ENCODE assay signal across 12 cellular contexts in the genomic region with DNA sequence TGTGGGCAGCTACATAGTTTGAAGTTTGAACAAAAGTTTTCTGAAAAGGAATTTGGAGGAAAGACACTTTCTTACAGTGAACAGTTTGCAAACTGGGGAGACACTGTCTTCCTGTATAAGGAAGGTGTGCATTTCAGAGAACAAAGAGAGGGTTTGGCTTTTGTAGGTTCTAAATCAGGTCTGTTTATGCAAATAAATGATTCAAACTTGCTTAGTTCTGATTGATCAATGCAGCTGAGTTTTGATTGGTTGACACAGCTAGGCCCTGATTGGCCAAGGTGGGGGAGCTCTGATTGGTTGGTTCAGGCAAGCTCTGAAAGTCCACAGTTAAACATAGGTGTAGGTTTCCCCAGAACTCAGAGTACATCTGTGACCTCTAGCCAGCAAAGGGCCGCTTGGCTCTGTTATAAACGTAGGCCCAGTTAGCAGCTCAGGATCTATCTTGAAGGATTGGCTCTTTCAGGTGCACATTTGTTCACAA.
DNase-seq lines count a peak whose midpoint lies in the region; ATAC-seq, FAIRE-seq and TF ChIP-seq lines count a peak whose summit lies in the region.
"Had no signal": no experiment of that assay in that cellular context is flagged by ENCODE, and none has a peak within 500 bp of the region (broad histone marks: within the 10 kb centered on the region; RNA-seq: fewer than 3 reads in every experiment).

No MANE protein-coding gene starts in this region.

- H3K36me3 Mint-ChIP-seq in MCF 10A (ENCODE audit: insufficient read depth, unreplicated experiment): no peaks in the 10 kb centered on the region

- H3K4me1 ChIP-seq in HepG2 (ENCODE audit: insufficient read depth, low read length) (peaks cover 52% of the 10 kb centered on the region), right lobe of liver (peaks cover 0 to 27% (median 8%) of the 10 kb centered on the region in 4 donors), OCI-LY3 (ENCODE audit: low read length) (peaks cover 64% of the 10 kb centered on the region), SK-N-SH (ENCODE audit: control insufficient read depth in 1 of 2, insufficient read depth in 2 of 2, low read depth in 1 of 2, low read length in 1 of 2) (no peaks in the 10 kb centered on the region)

- H3K9me2 ChIP-seq in SK-N-SH: no peaks in the 10 kb centered on the region

- H3K79me2 ChIP-seq in HepG2 (ENCODE audit: insufficient read depth, low read length) (no peaks in the 10 kb centered on the region), OCI-LY3 (ENCODE audit: low read length) (peaks cover 6% of the 10 kb centered on the region; the same call in 1 of the 2 replicates), SK-N-SH (ENCODE audit: insufficient read depth) (no peaks in the 10 kb centered on the region)

- intact Hi-C loops in HepG2 (cut with micrococcal nuclease; ENCODE audit: unreplicated experiment) (no loop called here), right lobe of liver (cut with DNase I) (no loop called here), MCF 10A (cut with micrococcal nuclease) (no loop called here)

- no peak overlapping the region for H3K27ac ChIP-seq in HepG2 (ENCODE audit: extremely low read length, insufficient read depth, low read length)
- no peak overlapping the region for H3K27ac ChIP-seq in right lobe of liver
- H3K27ac ChIP-seq in OCI-LY3 (ENCODE audit: low read length): peak overlapping the region; percentile 100
- no peak overlapping the region for H3K27ac ChIP-seq in SK-N-SH (ENCODE audit: low read depth in 2 of 2, low read length in 1 of 2)
- H3K27ac ChIP-seq: BLaER1, VCaP had no signal

- CTCF ChIA-PET in HepG2 (lab: Yijun Ruan, JAX; ENCODE audit: low intra/inter-chr PET ratio, low total read pairs) (no interaction called here), MCF 10A (lab: Yijun Ruan, JAX) (interaction anchor here (0.7 to 4.4 kb wide), 3 partner anchors 12 to 609 kb away, joined by 3 to 34 read pairs (median 4); no protein-coding TSS in a partner anchor), SK-N-SH (lab: Yijun Ruan, JAX) (interaction anchor here (1.2 to 4.2 kb wide), 2 partner anchors 16 to 21 kb away, joined by 3 to 20 read pairs; no protein-coding TSS in a partner anchor)

- POLR2A ChIA-PET in HepG2 (lab: Yijun Ruan, JAX): interaction anchor here (0.9 to 1.2 kb wide), 3 partner anchors 68 to 369 kb away, joined by 3 to 4 read pairs (median 4); a partner anchor contains a TSS
- POLR2A ChIA-PET in MCF 10A (lab: Yijun Ruan, JAX): interaction anchor here (0.6 to 1.6 kb wide), 6 partner anchors 103 to 1273 kb away, joined by 3 to 5 read pairs (median 3); no protein-coding TSS in a partner anchor
- POLR2A ChIA-PET in SK-N-SH (lab: Yijun Ruan, JAX): no interaction called here

- DNase-seq in HepG2 (ENCODE audit: low spot score): peak; percentile 28
- DNase-seq in right lobe of liver: no peak
- DNase-seq in stimulated activated naive CD8-positive, alpha-beta T cell treated with anti-CD3 and anti-CD28 coated beads, Interleukin-15, amount 100 ng/mL, for 72 hours: peak; percentile 39 to 44
- no peak for DNase-seq in MCF 10A (ENCODE audit: unreplicated experiment)
- no peak for DNase-seq in SK-N-SH
- no peak for DNase-seq in KG1 (lab: John Stamatoyannopoulos, UW)
- DNase-seq: mesendoderm had no signal

- ATAC-seq in HepG2: peak; percentile 74
- no peak for ATAC-seq in right lobe of liver
- ATAC-seq in HG02642 (IDR thresholded peaks at IDR 0.05; ENCODE audit: poor library complexity, unreplicated experiment): peak; percentile 35
- ATAC-seq in stimulated activated naive CD8-positive, alpha-beta T cell treated with anti-CD3 and anti-CD28 coated beads, Interleukin-15, amount 100 ng/mL, for 72 hours: no peak

- no peak overlapping the region for H3K9ac ChIP-seq in HepG2 (ENCODE audit: insufficient read depth, low read depth, low read length)
- peak overlapping the region; percentile 88 for H3K9ac ChIP-seq in OCI-LY3 (ENCODE audit: low read length)
- no peak overlapping the region for H3K9ac ChIP-seq in SK-N-SH
- H3K9ac ChIP-seq: BLaER1 had no signal

- H3K4me2 ChIP-seq in HepG2 (ENCODE audit: low read depth, low read length): peak overlapping the region; percentile 29
- H3K4me2 ChIP-seq in OCI-LY3 (ENCODE audit: low read length): peak overlapping the region; percentile 72
- H3K4me2 ChIP-seq in SK-N-SH: no peak overlapping the region

- in situ Hi-C loops in HepG2 (cut with HindIII; ENCODE audit: extremely low pct_ligation_motif_present, low pct_unique_long_range_greater_than_20kb): no loop called here

- TF ChIP-seq EP300 in HepG2 (IDR thresholded peaks at IDR 0.05; ENCODE audit: low read depth in 2 of 2, low read length in 2 of 2) (no peak), HepG2 (CRISPR knock-in tag; IDR thresholded peaks at IDR 0.05; ENCODE audit: borderline replicate concordance) (no peak), SK-N-SH (IDR thresholded peaks at IDR 0.05; ENCODE audit: borderline replicate concordance in 1 of 2, low read depth in 1 of 2, low read length in 1 of 2) (no peak)

- H3K27ac Mint-ChIP-seq in stimulated activated naive CD8-positive, alpha-beta T cell treated with anti-CD3 and anti-CD28 coated beads, Interleukin-15, amount 100 ng/mL, for 72 hours: peak overlapping the region; percentile 91 to 95
- H3K27ac Mint-ChIP-seq in MCF 10A (ENCODE audit: low read depth, unreplicated experiment): no peak overlapping the region

- H4K20me1 ChIP-seq in HepG2 (ENCODE audit: insufficient read depth, low read length): no peaks in the 10 kb centered on the region
- no peaks in the 10 kb centered on the region for H4K20me1 ChIP-seq in OCI-LY3 (ENCODE audit: insufficient read depth, low read length)
- H4K20me1 ChIP-seq in SK-N-SH (ENCODE audit: insufficient read depth): no peaks in the 10 kb centered on the region
- H4K20me1 ChIP-seq: BLaER1 had no signal

- H3K4me3 ChIP-seq in HepG2 (replicated peaks in 1 of 3; ENCODE audit: insufficient read depth in 1 of 3, low read depth in 2 of 3, low read length in 3 of 3) (no peak overlapping the region), right lobe of liver (no peak overlapping the region), OCI-LY3 (ENCODE audit: low read length) (peak overlapping the region; percentile 56), SK-N-SH (ENCODE audit: low read depth in 2 of 2, low read length in 1 of 2) (no peak overlapping the region)
- H3K4me3 ChIP-seq: BLaER1 had no signal

- WGBS in HepG2 (ENCODE audit: low lambda C conversion rate): no CpG with 5 or more reads among the region's 2 CpGs
- whole genome bisulfite sequencing in right lobe of liver (ENCODE audit: insufficient coverage, low coverage, low lambda C conversion rate, missing lambda C conversion rate): 100% methylated on average over 2 of the region's 2 CpGs
- WGBS in SK-N-SH (ENCODE audit: low lambda C conversion rate): no CpG with 5 or more reads among the region's 2 CpGs

- no peak for FAIRE-seq in HepG2 (lab: Jason Lieb, UNC)
- FAIRE-seq: endometrium had no signal

- no peaks in the 10 kb centered on the region for H3F3A ChIP-seq in SK-N-SH (replicated peaks; ENCODE audit: insufficient read depth)

- no TSS peak for BruUV-seq in HepG2 (replicated peaks; lab: Mats Ljungman, UMichigan)
- BruUV-seq in MCF 10A (replicated peaks; lab: Mats Ljungman, UMichigan): no TSS peak

- H3K4me3 Mint-ChIP-seq in stimulated activated naive CD8-positive, alpha-beta T cell treated with anti-CD3 and anti-CD28 coated beads, Interleukin-15, amount 100 ng/mL, for 72 hours: peak overlapping the region; percentile 77 to 80
- no peak overlapping the region for H3K4me3 Mint-ChIP-seq in MCF 10A (ENCODE audit: unreplicated experiment)

- H3K9me3 ChIP-seq in HepG2 (ENCODE audit: low read length) (peaks cover 20% of the 10 kb centered on the region; the same call in 1 of the 2 replicates), right lobe of liver (no peaks in the 10 kb centered on the region), OCI-LY3 (ENCODE audit: insufficient read depth, low read length) (no peaks in the 10 kb centered on the region), SK-N-SH (no peaks in the 10 kb centered on the region)

- H3K27me3 Mint-ChIP-seq in stimulated activated naive CD8-positive, alpha-beta T cell treated with anti-CD3 and anti-CD28 coated beads, Interleukin-15, amount 100 ng/mL, for 72 hours: no peaks in the 10 kb centered on the region
- H3K27me3 Mint-ChIP-seq in MCF 10A (ENCODE audit: insufficient read depth, unreplicated experiment): no peaks in the 10 kb centered on the region

- H3K27me3 ChIP-seq in HepG2 (ENCODE audit: control insufficient read depth in 1 of 2, insufficient read depth in 2 of 2, low read length in 2 of 2): no peaks in the 10 kb centered on the region
- no peaks in the 10 kb centered on the region for H3K27me3 ChIP-seq in right lobe of liver
- H3K27me3 ChIP-seq in OCI-LY3 (ENCODE audit: low read depth, low read length): no peaks in the 10 kb centered on the region
- H3K27me3 ChIP-seq in SK-N-SH (ENCODE audit: insufficient read depth): no peaks in the 10 kb centered on the region
- H3K27me3 ChIP-seq: BLaER1 had no signal

- H2AFZ ChIP-seq in HepG2 (ENCODE audit: low read length) (no peak overlapping the region), OCI-LY3 (ENCODE audit: low read depth, low read length) (no peak overlapping the region), SK-N-SH (ENCODE audit: low read depth) (no peak overlapping the region)

- no peak for TF ChIP-seq CTCF in HepG2 (CRISPR knock-in tag; IDR thresholded peaks at IDR 0.05)
- TF ChIP-seq CTCF in right lobe of liver (IDR thresholded peaks at IDR 0.05): no peak
- no peak for TF ChIP-seq CTCF in OCI-LY3 (IDR thresholded peaks at IDR 0.05; ENCODE audit: low read depth, low read length)
- TF ChIP-seq CTCF in MCF 10A (IDR thresholded peaks at IDR 0.05; ENCODE audit: unreplicated experiment): no peak
- no peak for TF ChIP-seq CTCF in SK-N-SH (IDR thresholded peaks at IDR 0.05)

- no peaks in the 10 kb centered on the region for H3K36me3 ChIP-seq in HepG2 (replicated peaks in 1 of 2; ENCODE audit: control insufficient read depth in 1 of 2, insufficient read depth in 2 of 2, low read length in 2 of 2)
- no peaks in the 10 kb centered on the region for H3K36me3 ChIP-seq in right lobe of liver
- H3K36me3 ChIP-seq in OCI-LY3 (replicated peaks; ENCODE audit: low read depth, low read length): no peaks in the 10 kb centered on the region
- H3K36me3 ChIP-seq in SK-N-SH (replicated peaks in 1 of 2; ENCODE audit: control insufficient read depth in 1 of 2, insufficient read depth in 2 of 2, low read length in 1 of 2): no peaks in the 10 kb centered on the region
- H3K36me3 ChIP-seq: BLaER1 had no signal

- TF ChIP-seq RAD21 in HepG2 (CRISPR knock-in tag; IDR thresholded peaks at IDR 0.05): no peak
- no peak for TF ChIP-seq RAD21 in SK-N-SH (IDR thresholded peaks at IDR 0.05; ENCODE audit: low read length)

- H3K4me1 Mint-ChIP-seq in stimulated activated naive CD8-positive, alpha-beta T cell treated with anti-CD3 and anti-CD28 coated beads, Interleukin-15, amount 100 ng/mL, for 72 hours: peaks cover 89% of the 10 kb centered on the region
- no peaks in the 10 kb centered on the region for H3K4me1 Mint-ChIP-seq in MCF 10A (ENCODE audit: insufficient read depth, unreplicated experiment)

- TF ChIP-seq POLR2A in HepG2 (IDR thresholded peaks at IDR 0.05; ENCODE audit: insufficient read depth in 1 of 2, low read depth in 2 of 2, low read length in 2 of 2) (peak in 1 of 2 experiments; percentile 52; a peak in 1 of 4 replicates), right lobe of liver (IDR thresholded peaks at IDR 0.05) (no peak)

- peaks cover 21 to 22% of the 10 kb centered on the region in 2 donors for H3K9me3 Mint-ChIP-seq in stimulated activated naive CD8-positive, alpha-beta T cell treated with anti-CD3 and anti-CD28 coated beads, Interleukin-15, amount 100 ng/mL, for 72 hours
- peaks cover 10% of the 10 kb centered on the region for H3K9me3 Mint-ChIP-seq in MCF 10A (ENCODE audit: unreplicated experiment)

Comparison
In these comparisons a context has a peak if more than half of its experiments do, and no peak if none do; other contexts are left out.
1. ATAC-seq: peak in HepG2 (single experiment) and HG02642 (single experiment); none in right lobe of liver (0 of 4) and stimulated activated naive CD8-positive, alpha-beta T cell treated with anti-CD3 and anti-CD28 coated beads, Interleukin-15, amount 100 ng/mL, for 72 hours (single experiment).
2. DNase-seq: peak in HepG2 (single experiment) and stimulated activated naive CD8-positive, alpha-beta T cell treated with anti-CD3 and anti-CD28 coated beads, Interleukin-15, amount 100 ng/mL, for 72 hours (2 of 2); none in right lobe of liver (0 of 3), MCF 10A (single experiment), SK-N-SH (single experiment) and KG1 (single experiment).